Comparison of ENCODE assay signal across 19 cellular contexts in the genomic region with DNA sequence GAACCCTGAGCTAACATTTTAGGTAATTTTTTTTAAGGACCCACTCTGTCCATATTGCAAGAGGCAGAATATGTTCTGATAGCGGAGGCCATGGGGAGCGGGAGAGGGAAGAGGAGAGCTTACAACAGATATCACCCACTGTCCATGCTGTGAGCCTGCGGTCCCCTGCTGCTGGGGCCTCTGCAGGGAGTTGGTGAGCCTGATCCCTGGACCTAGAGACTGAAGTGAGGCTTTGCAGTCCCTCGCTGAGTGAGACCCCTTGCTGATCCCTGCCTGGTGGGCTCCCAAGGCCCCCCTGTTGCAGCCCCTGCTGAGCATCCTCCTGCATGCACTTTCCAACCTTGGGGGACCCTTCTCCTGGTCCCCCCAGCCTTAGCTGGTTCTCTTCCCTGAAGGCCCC.
"Had no signal": no experiment of that assay in that cellular context is flagged by ENCODE, and none has a peak within 500 bp of the region (broad histone marks: within the 10 kb centered on the region; RNA-seq: fewer than 3 reads in every experiment).

No MANE protein-coding gene starts in this region.

- H3K4me3 ChIP-seq: MG63 had no signal

- H3K9me3 ChIP-seq: MG63, SK-N-SH had no signal

- H3K36me3 ChIP-seq: MG63 had no signal

- H3K27me3 ChIP-seq: MG63 had no signal

- H3K9ac ChIP-seq: SK-N-SH had no signal

- FAIRE-seq: HepG2, RCC 7860 had no signal

- DNase-seq: IMR-90, Karpas-422, KG1, MG63, NCI-H1092 treated with DMSO at 0.1 percent for 48 hours, NCI-H1436, NCI-H187, NCI-H2029 treated with DMSO at 0.1 percent for 48 hours, NCI-H2171 treated with DMSO at 0.1 percent for 48 hours, NCI-H526 treated with DMSO at 0.1 percent for 48 hours, NCI-H748 treated with DMSO at 0.1 percent for 48 hours, Right ventricle myocardium superior, RPMI8226, SIG-M5, SK-N-SH, SW 1271, T-helper 1 cell had no signal

- ATAC-seq: HepG2 had no signal
